Comparison of ENCODE assay signal across 7 cellular contexts in genomic region chr17:63843387-63844292, GRCh38. TPM values are rescaled to one million over a fixed set of nuclear protein-coding genes. Genes with fewer than 3 reads are reported as not detected.
DNase-seq lines count a peak whose midpoint lies in the region; ATAC-seq and TF ChIP-seq lines count a peak whose summit lies in the region.

No MANE protein-coding gene starts in this region.

- H3K27me3 ChIP-seq in heart right ventricle (no peaks in the 10 kb centered on the region), psoas muscle (ENCODE audit: insufficient read depth in 3 of 3, low read length in 2 of 3) (no peaks in the 10 kb centered on the region)

- H3K4me1 ChIP-seq in heart right ventricle (peaks cover 23 to 49% (median 39%) of the 10 kb centered on the region in 9 donors), psoas muscle (peaks cover 40% of the 10 kb centered on the region)

- H3K9me3 ChIP-seq in heart right ventricle (peaks cover 0 to 5% (median 0%) of the 10 kb centered on the region in 11 donors), psoas muscle (no peaks in the 10 kb centered on the region)

- DNase-seq in Kasumi-1 (lab: John Stamatoyannopoulos, UW) (peak; percentile 68 to 75), heart right ventricle (peak; percentile 45 to 55), psoas muscle (peak; percentile 61 to 74)
- DNase-seq in activated naive CD4-positive, alpha-beta T cell treated with anti-CD3 and anti-CD28 coated beads, Interleukin-2, amount 50 U/mL, for 16 hours: peak; percentile 25

- H3K36me3 ChIP-seq in heart right ventricle (no peaks in the 10 kb centered on the region), psoas muscle (ENCODE audit: insufficient read depth in 1 of 2, low read depth in 1 of 2) (no peaks in the 10 kb centered on the region)

- peak; percentile 33 for TF ChIP-seq POLR2A in GM10847 (IDR thresholded peaks at IDR 0.05; ENCODE audit: extremely low read depth, insufficient read length)

- H3K27ac ChIP-seq in heart right ventricle (peak overlapping the region in 9 of 10 donors; percentile 90 to 98 (median 94)), psoas muscle (peak overlapping the region; percentile 80)

- H3K4me3 ChIP-seq in heart right ventricle: peak overlapping the region in 9 of 10 donors; percentile 50 to 95 (median 89)
- H3K4me3 ChIP-seq in psoas muscle: peak overlapping the region; percentile 83

- 19 to 25% methylated on average over 26 of the region's 26 CpGs for WGBS in heart right ventricle, 2 donors
- WGBS in psoas muscle, 3 donors: 9 to 11% (median 10%) methylated on average over 26 of the region's 26 CpGs

- no peak for TF ChIP-seq CTCF in heart right ventricle (IDR thresholded peaks at IDR 0.05)
- TF ChIP-seq CTCF in psoas muscle (IDR thresholded peaks at IDR 0.05): no peak

- ATAC-seq in heart right ventricle (peak in 6 of 8 donors; percentile 3 to 25 (median 5)), psoas muscle (no peak), GM18873 (IDR thresholded peaks at IDR 0.05; ENCODE audit: low FRiP score, unreplicated experiment) (no peak), GM18907 (IDR thresholded peaks at IDR 0.05; ENCODE audit: unreplicated experiment) (no peak)

- intact Hi-C loops in heart right ventricle (cut with DNase I): loop anchor here in 1 of 10 donors (5.0 kb wide), 1 partner anchor 71 kb away; the partner anchor contains the start of genes CCDC47 and DDX42
- intact Hi-C loops in psoas muscle (cut with DNase I): no loop called here

RNA-seq across cellular contexts. Expression of gene SMARCD2, which starts 1.2 kb away (rescaled TPM):
- total RNA-seq in heart right ventricle (10 to 100 TPM; 11.6 to 35.7 (median 17.3) TPM), psoas muscle (10 to 100 TPM in 3 of 4 donors, 1 to 10 TPM in 1; 9.4 to 26.9 (median 18.4) TPM)
- polyA plus RNA-seq in heart right ventricle (10 to 100 TPM; 23.6 to 31.3 TPM), psoas muscle (10 to 100 TPM; 12.1 to 15.4 (median 14.7) TPM)

RNA-seq across cellular contexts. Expression of gene FTSJ3, which starts 16.2 kb away (rescaled TPM):
- 10 to 100 TPM; 17.5 to 43.0 (median 28.4) TPM for total RNA-seq in heart right ventricle
- polyA plus RNA-seq in heart right ventricle: 10 to 100 TPM; 14.0 to 29.9 TPM
- total RNA-seq in psoas muscle: 10 to 100 TPM; 20.1 to 26.2 (median 24.8) TPM
- 10 to 100 TPM; 14.4 to 41.9 (median 41.0) TPM for polyA plus RNA-seq in psoas muscle

RNA-seq across cellular contexts. Expression of gene PSMC5, which starts 16.4 kb away (rescaled TPM):
- total RNA-seq in heart right ventricle (100 to 1,000 TPM in 9 of 10 donors, 10 to 100 TPM in 1; 92.9 to 153 (median 119) TPM), psoas muscle (100 to 1,000 TPM; 147 to 224 (median 176) TPM)
- polyA plus RNA-seq in heart right ventricle (100 to 1,000 TPM; 161 to 228 TPM), psoas muscle (100 to 1,000 TPM; 269 to 380 (median 341) TPM)

RNA-seq across cellular contexts. Expression of gene CSH2, which starts 29.8 kb away (rescaled TPM):
- total RNA-seq in heart right ventricle (not detected), psoas muscle (not detected)
- polyA plus RNA-seq in heart right ventricle (not detected), psoas muscle (not detected)

RNA-seq across cellular contexts. Expression of gene GH2, which starts 38.1 kb away (rescaled TPM):
- not detected for total RNA-seq in heart right ventricle
- not detected for polyA plus RNA-seq in heart right ventricle
- not detected for total RNA-seq in psoas muscle
- not detected for polyA plus RNA-seq in psoas muscle

Comparison
In these comparisons a context has a peak if more than half of its experiments do, and no peak if none do; other contexts are left out.
1. ATAC-seq: peak in heart right ventricle (6 of 8); none in psoas muscle (0 of 4), GM18873 (single experiment) and GM18907 (single experiment).
2. Peak in every context shown above with its lines, with median percentiles within 50 percentile points of each other: DNase-seq.